In the genomic region with DNA sequence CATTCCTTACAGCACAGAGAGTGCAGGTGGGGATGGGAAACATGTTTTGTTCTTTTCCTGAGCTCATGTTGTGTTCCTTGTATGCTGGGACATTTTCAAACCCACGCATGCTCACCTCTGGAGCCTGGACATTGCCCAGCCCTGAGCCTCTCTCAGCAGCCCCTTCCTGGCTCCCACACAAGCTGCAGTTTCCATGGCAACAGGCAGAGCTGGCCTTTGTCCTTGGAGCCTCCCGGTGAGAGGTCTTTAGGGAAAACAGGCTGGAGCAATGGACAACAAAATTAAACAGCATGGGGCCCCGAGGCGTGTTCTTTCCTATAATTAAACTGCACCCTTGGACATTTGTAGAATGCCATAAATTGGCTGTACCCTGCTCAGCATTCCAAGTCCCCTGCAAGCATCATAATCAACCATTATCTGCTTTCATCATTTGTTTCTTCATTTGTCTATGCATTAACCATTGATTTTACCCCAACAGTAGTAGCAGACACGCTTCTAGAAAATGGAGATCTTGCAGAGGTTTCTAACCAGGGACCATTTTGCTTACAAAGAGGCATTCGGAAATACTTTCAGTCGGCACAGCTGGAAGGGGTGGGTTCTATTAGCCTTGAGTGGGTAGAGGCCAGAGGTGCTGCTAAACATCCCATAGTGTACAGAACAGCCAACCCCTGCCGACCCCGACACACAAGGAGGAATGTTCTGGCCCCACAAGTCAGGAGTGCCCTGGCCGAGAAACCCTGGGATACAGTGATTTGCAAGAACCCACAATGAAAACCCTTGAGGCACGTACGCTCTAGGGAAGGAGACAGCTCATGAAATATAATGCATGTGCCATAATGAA, we compare ENCODE assay signal across 19 cellular contexts.
DNase-seq lines count a peak whose midpoint lies in the region; ATAC-seq and TF ChIP-seq lines count a peak whose summit lies in the region.
"Had no signal": no experiment of that assay in that cellular context is flagged by ENCODE, and none has a peak within 500 bp of the region (broad histone marks: within the 10 kb centered on the region; RNA-seq: fewer than 3 reads in every experiment).

No MANE protein-coding gene starts in this region.

- no peaks in the 10 kb centered on the region for H3K27me3 Mint-ChIP-seq in activated CD8-positive, alpha-beta memory T cell treated with anti-CD3 and anti-CD28 coated beads, Interleukin-2, amount 10 ng/mL, durations not matched to agents 7 days and 5 days
- H3K27me3 Mint-ChIP-seq: CD4-positive, alpha-beta T cell; T-cell had no signal

- no peaks in the 10 kb centered on the region for H3K9me3 ChIP-seq in A673 (ENCODE audit: low read depth, low read length, poor library complexity, severe bottlenecking)
- no peaks in the 10 kb centered on the region for H3K9me3 ChIP-seq in hepatocyte (ENCODE audit: low read depth)
- H3K9me3 ChIP-seq: BE2C, HAP-1 had no signal

- H3K27ac ChIP-seq in A673 (ENCODE audit: low read depth, low read length, poor library complexity, severe bottlenecking) (peak overlapping the region; percentile 34), mesendoderm (ENCODE audit: low read depth, low read length) (no peak overlapping the region), hepatocyte (no peak overlapping the region)

- CTCF ChIA-PET in A673 (lab: Charles Lee): no interaction called here
- CTCF ChIA-PET in activated CD8-positive, alpha-beta memory T cell treated with anti-CD3 and anti-CD28 coated beads, Interleukin-2, amount 10 ng/mL, durations not matched to agents 7 days and 5 days (lab: Charles Lee): no interaction called here

- ATAC-seq in HG03039 (IDR thresholded peaks at IDR 0.05; ENCODE audit: unreplicated experiment): no peak
- ATAC-seq in activated CD8-positive, alpha-beta memory T cell treated with anti-CD3 and anti-CD28 coated beads, Interleukin-2, amount 10 ng/mL, durations not matched to agents 7 days and 5 days: no peak
- ATAC-seq: T-cell had no signal

- intact Hi-C loops in A673 (cut with micrococcal nuclease; ENCODE audit: unreplicated experiment): no loop called here

- H3K4me3 ChIP-seq in A673 (ENCODE audit: low read depth, low read length, poor library complexity, severe bottlenecking): no peak overlapping the region
- H3K4me3 ChIP-seq in mesendoderm (ENCODE audit: low read length): no peak overlapping the region
- no peak overlapping the region for H3K4me3 ChIP-seq in hepatocyte
- H3K4me3 ChIP-seq: HAP-1 had no signal

- no peak overlapping the region for H3K4me2 ChIP-seq in mesendoderm (ENCODE audit: low read length)
- H3K4me2 ChIP-seq in hepatocyte: no peak overlapping the region

- no peak overlapping the region for H2AK5ac ChIP-seq in mesendoderm (ENCODE audit: low read length)

- no peak overlapping the region for H3K27ac Mint-ChIP-seq in activated CD8-positive, alpha-beta memory T cell treated with anti-CD3 and anti-CD28 coated beads, Interleukin-2, amount 10 ng/mL, durations not matched to agents 7 days and 5 days
- H3K27ac Mint-ChIP-seq: CD4-positive, alpha-beta T cell; T-cell had no signal

- H4K5ac ChIP-seq in mesendoderm (ENCODE audit: low read length): no peak overlapping the region

- H3K4me1 ChIP-seq in A673 (ENCODE audit: insufficient read depth, low read length, poor library complexity, severe bottlenecking) (peaks cover 19% of the 10 kb centered on the region), mesendoderm (ENCODE audit: control insufficient read depth, low read depth, low read length) (no peaks in the 10 kb centered on the region), hepatocyte (ENCODE audit: insufficient read depth) (no peaks in the 10 kb centered on the region)
- H3K4me1 ChIP-seq: BE2C, HAP-1 had no signal

- no peak overlapping the region for H3K23ac ChIP-seq in mesendoderm (ENCODE audit: low read length)

- H3K18ac ChIP-seq in mesendoderm (ENCODE audit: low read length): no peak overlapping the region

- H3K9me3 Mint-ChIP-seq in activated CD8-positive, alpha-beta memory T cell treated with anti-CD3 and anti-CD28 coated beads, Interleukin-2, amount 10 ng/mL, durations not matched to agents 7 days and 5 days (ENCODE audit: low read depth): peaks cover 18% of the 10 kb centered on the region

- POLR2A ChIA-PET in A673 (lab: Charles Lee; ENCODE audit: low non-redundant PET): no interaction called here

- H3K9me2 ChIP-seq in hepatocyte (replicated peaks; ENCODE audit: insufficient read depth): no peaks in the 10 kb centered on the region

- no peaks in the 10 kb centered on the region for H3K27me3 ChIP-seq in A673 (replicated peaks; ENCODE audit: insufficient read depth, low read depth, low read length, poor library complexity)
- H3K27me3 ChIP-seq in mesendoderm (ENCODE audit: insufficient read depth, low read length, poor library complexity): no peaks in the 10 kb centered on the region
- H3K27me3 ChIP-seq in hepatocyte: no peaks in the 10 kb centered on the region
- H3K27me3 ChIP-seq: BE2C had no signal

- H3K9ac ChIP-seq in mesendoderm (ENCODE audit: low read length): no peak overlapping the region

- H2BK15ac ChIP-seq in mesendoderm (replicated peaks; ENCODE audit: low read depth): no peak overlapping the region

- H2BK120ac ChIP-seq in mesendoderm (ENCODE audit: low read depth, low read length): no peak overlapping the region

- H2AFZ ChIP-seq in hepatocyte: no peak overlapping the region

- no peaks in the 10 kb centered on the region for H3K79me1 ChIP-seq in mesendoderm (ENCODE audit: low read length)

- H3K79me2 ChIP-seq in mesendoderm (ENCODE audit: control insufficient read depth, insufficient read depth, low read length) (no peaks in the 10 kb centered on the region), hepatocyte (no peaks in the 10 kb centered on the region)

- no TSS peak for BruUV-seq in A673 (replicated peaks; lab: Mats Ljungman, UMichigan)

- no CpG with 5 or more reads among the region's 12 CpGs for WGBS in mesendoderm (ENCODE audit: extremely low coverage, insufficient coverage, low lambda C conversion rate)
- whole genome bisulfite sequencing in hepatocyte (ENCODE audit: low lambda C conversion rate, missing lambda C conversion rate): 68% methylated on average over 12 of the region's 12 CpGs

- H2BK5ac ChIP-seq in mesendoderm (ENCODE audit: low read length): no peak overlapping the region

- no peaks in the 10 kb centered on the region for H3K4me1 Mint-ChIP-seq in activated CD8-positive, alpha-beta memory T cell treated with anti-CD3 and anti-CD28 coated beads, Interleukin-2, amount 10 ng/mL, durations not matched to agents 7 days and 5 days
- H3K4me1 Mint-ChIP-seq: T-cell had no signal

- H3K36me3 Mint-ChIP-seq in activated CD8-positive, alpha-beta memory T cell treated with anti-CD3 and anti-CD28 coated beads, Interleukin-2, amount 10 ng/mL, durations not matched to agents 7 days and 5 days: no peaks in the 10 kb centered on the region

- H3K36me3 ChIP-seq in A673 (ENCODE audit: insufficient read depth, low read length, poor library complexity, severe bottlenecking) (no peaks in the 10 kb centered on the region), mesendoderm (ENCODE audit: control insufficient read depth, insufficient read depth, low read length) (no peaks in the 10 kb centered on the region), hepatocyte (replicated peaks; ENCODE audit: insufficient read depth, low read depth) (no peaks in the 10 kb centered on the region)
- H3K36me3 ChIP-seq: BE2C, HAP-1 had no signal

- no peak overlapping the region for H3K4ac ChIP-seq in mesendoderm (ENCODE audit: low read depth, low read length)

- no peak overlapping the region for H3K56ac ChIP-seq in mesendoderm (ENCODE audit: low read length)

- H4K8ac ChIP-seq in mesendoderm (ENCODE audit: low read depth, low read length): no peak overlapping the region

- no peaks in the 10 kb centered on the region for H4K20me1 ChIP-seq in hepatocyte (ENCODE audit: insufficient read depth, poor library complexity, severe bottlenecking)

- no peak overlapping the region for H3K4me3 Mint-ChIP-seq in activated CD8-positive, alpha-beta memory T cell treated with anti-CD3 and anti-CD28 coated beads, Interleukin-2, amount 10 ng/mL, durations not matched to agents 7 days and 5 days
- H3K4me3 Mint-ChIP-seq: CD4-positive, alpha-beta T cell; T-cell had no signal

- DNase-seq in A673 (ENCODE audit: low spot score): no peak
- peak; percentile 50 for DNase-seq in COR-L47 (lab: John Stamatoyannopoulos, UW)
- peak; percentile 81 for DNase-seq in SK-N-DZ (ENCODE audit: low spot score)
- peak; percentile 54 for DNase-seq in mesendoderm
- no peak for DNase-seq in hepatocyte (ENCODE audit: low spot score)
- DNase-seq in NCI-H2081 (lab: John Stamatoyannopoulos, UW): no peak
- DNase-seq in activated CD8-positive, alpha-beta memory T cell treated with anti-CD3 and anti-CD28 coated beads, Interleukin-2, amount 10 ng/mL, durations not matched to agents 7 days and 5 days: no peak
- DNase-seq: BE2C; Calu3; CD4-positive, alpha-beta T cell; DMS79; MV-4-11; NCI-H1436; NCI-H2081 treated with DMSO at 0.1 percent for 48 hours; NCI-H345; NCI-H526 treated with DMSO at 0.1 percent for 48 hours; T-cell had no signal

- TF ChIP-seq CTCF in A673 (conservative IDR thresholded peaks at IDR 0.05; ENCODE audit: low read depth, low read length): no peak
- no peak for TF ChIP-seq CTCF in hepatocyte (IDR thresholded peaks at IDR 0.05; ENCODE audit: poor library complexity)

Comparison
In these comparisons a context has a peak if more than half of its experiments do, and no peak if none do; other contexts are left out.
1. DNase-seq: peak in COR-L47 (single experiment), SK-N-DZ (single experiment) and mesendoderm (single experiment); none in A673 (single experiment), hepatocyte (single experiment), NCI-H2081 (0 of 2) and activated CD8-positive, alpha-beta memory T cell treated with anti-CD3 and anti-CD28 coated beads, Interleukin-2, amount 10 ng/mL, durations not matched to agents 7 days and 5 days (single experiment).